Comparison of ENCODE assay signal across 30 cellular contexts in genomic region chr1:6911229-6911941, GRCh38.
DNase-seq lines count a peak whose midpoint lies in the region; ATAC-seq, FAIRE-seq and TF ChIP-seq lines count a peak whose summit lies in the region.
"Had no signal": no experiment of that assay in that cellular context is flagged by ENCODE, and none has a peak within 500 bp of the region (broad histone marks: within the 10 kb centered on the region; RNA-seq: fewer than 3 reads in every experiment).

No MANE protein-coding gene starts in this region.

- no CpG with 5 or more reads among the region's 11 CpGs for WGBS in H9 (ENCODE audit: extremely low coverage, insufficient read length, low lambda C conversion rate)

- H3K36me3 Mint-ChIP-seq in H9 (ENCODE audit: insufficient read depth in 1 of 3, low read depth in 3 of 3) (peaks cover 3 to 7% (median 4%) of the 10 kb centered on the region in 3 experiments; a peak in 6 of 7 replicates), neural progenitor cell (no peaks in the 10 kb centered on the region), HFFc6 (ENCODE audit: low read depth) (peaks cover 7% of the 10 kb centered on the region)
- H3K36me3 Mint-ChIP-seq: natural killer cell had no signal

- no peaks in the 10 kb centered on the region for H3K27me3 Mint-ChIP-seq in H9 (ENCODE audit: low read depth)
- H3K27me3 Mint-ChIP-seq in neural progenitor cell (ENCODE audit: insufficient read depth, low read depth): peaks cover 7% of the 10 kb centered on the region
- peaks cover 21% of the 10 kb centered on the region for H3K27me3 Mint-ChIP-seq in HFFc6 (ENCODE audit: insufficient read depth)

- peak overlapping the region in 2 of 3 experiments; percentile 88 to 95; a peak in 4 of 7 replicates for H3K27ac Mint-ChIP-seq in H9
- peak overlapping the region; percentile 11 for H3K27ac Mint-ChIP-seq in neural progenitor cell
- no peak overlapping the region for H3K27ac Mint-ChIP-seq in HFFc6
- H3K27ac Mint-ChIP-seq: activated naive CD4-positive, alpha-beta T cell treated with anti-CD3 and anti-CD28 coated beads, Interleukin-2, amount 50 U/mL, for 24 hours; activated T-helper 2 cell treated with anti-CD3 and anti-CD28 coated beads, Interferon-gamma antibody, Interleukin-2, Interleukin-4, amounts not matched to agents 10 μg/mL and 5 μg/mL and 100 μg/mL, durations not matched to agents 14 hours and 24 hours and 36 hours; CD4-positive, CD25-positive, alpha-beta regulatory T cell; natural killer cell had no signal

- H3K23me2 ChIP-seq in H9 (ENCODE audit: insufficient read length, low read depth, low read length, poor library complexity, severe bottlenecking): no peaks in the 10 kb centered on the region

- H4K91ac ChIP-seq in H9 (ENCODE audit: insufficient read length, low read depth, low read length): no peak overlapping the region

- no peak overlapping the region for H3K4me3 ChIP-seq in bronchial epithelial cell (ENCODE audit: low read depth, low read length)
- no peak overlapping the region for H3K4me3 ChIP-seq in neural progenitor cell
- H3K4me3 ChIP-seq in mucosa of descending colon: no peak overlapping the region
- H3K4me3 ChIP-seq: A549, ovary, stomach had no signal

- no peak overlapping the region for H3K4me2 ChIP-seq in H9 (ENCODE audit: insufficient read depth, insufficient read length, low read length)
- no peak overlapping the region for H3K4me2 ChIP-seq in neural progenitor cell
- H3K4me2 ChIP-seq: A549 had no signal

- no peak overlapping the region for H2BK20ac ChIP-seq in H9 (ENCODE audit: low read depth, low read length, poor library complexity, severe bottlenecking)

- no peak overlapping the region for H3T11ph ChIP-seq in H9 (ENCODE audit: low read length)

- H3K36me3 ChIP-seq in bronchial epithelial cell (ENCODE audit: control insufficient read depth, insufficient read depth, low read length) (no peaks in the 10 kb centered on the region), neural progenitor cell (no peaks in the 10 kb centered on the region), mucosa of descending colon (ENCODE audit: low read depth) (no peaks in the 10 kb centered on the region)
- H3K36me3 ChIP-seq: ovary, stomach had no signal

- H3K79me2 ChIP-seq in H9 (ENCODE audit: insufficient read depth, low read length) (no peaks in the 10 kb centered on the region), neural progenitor cell (ENCODE audit: low read depth) (no peaks in the 10 kb centered on the region)

- no peak overlapping the region for H2BK15ac ChIP-seq in H9 (ENCODE audit: low read depth, low read length)

- H2AK5ac ChIP-seq in H9 (ENCODE audit: insufficient read length, low read length): no peak overlapping the region

- peaks cover 4 to 5% of the 10 kb centered on the region in 2 experiments; a peak in 3 of 5 replicates for H3K9me3 Mint-ChIP-seq in H9
- H3K9me3 Mint-ChIP-seq in neural progenitor cell: peaks cover 2% of the 10 kb centered on the region
- peaks cover 5% of the 10 kb centered on the region for H3K9me3 Mint-ChIP-seq in HFFc6
- H3K9me3 Mint-ChIP-seq: activated naive CD4-positive, alpha-beta T cell treated with anti-CD3 and anti-CD28 coated beads, Interleukin-2, amount 50 U/mL, for 24 hours; activated T-helper 2 cell treated with anti-CD3 and anti-CD28 coated beads, Interferon-gamma antibody, Interleukin-2, Interleukin-4, amounts not matched to agents 10 μg/mL and 5 μg/mL and 100 μg/mL, durations not matched to agents 14 hours and 24 hours and 36 hours had no signal

- H3F3A ChIP-seq in neural progenitor cell (ENCODE audit: low read depth): peaks cover 5% of the 10 kb centered on the region

- no peak overlapping the region; the same call in 1 of the 2 replicates for H3K14ac ChIP-seq in H9 (ENCODE audit: insufficient read depth, low read length)

- H2AFZ ChIP-seq in H9 (ENCODE audit: low read length) (no peak overlapping the region), neural progenitor cell (replicated peaks) (no peak overlapping the region)

- intact Hi-C loops in mucosa of descending colon (cut with DNase I, micrococcal nuclease): no loop called here

- no peak overlapping the region for H2BK5ac ChIP-seq in H9 (ENCODE audit: insufficient read length, low read length)

- FAIRE-seq in bronchial epithelial cell (lab: Jason Lieb, UNC): peak; percentile 97
- FAIRE-seq: A549, D721Med, H54, urothelium cell line had no signal

- H3K23ac ChIP-seq in H9 (ENCODE audit: insufficient read length, low read depth, low read length): no peak overlapping the region

- no peaks in the 10 kb centered on the region for H4K20me1 ChIP-seq in H9 (ENCODE audit: control insufficient read depth, insufficient read depth, insufficient read length)
- H4K20me1 ChIP-seq in neural progenitor cell (ENCODE audit: low read depth): peaks cover 12% of the 10 kb centered on the region

- no peak overlapping the region for H4K5ac ChIP-seq in H9 (ENCODE audit: insufficient read length, low read depth, low read length)

- no peaks in the 10 kb centered on the region for H3K79me1 ChIP-seq in H9 (ENCODE audit: insufficient read depth, low read depth, low read length, poor library complexity, severe bottlenecking)

- no peak overlapping the region for H3K4ac ChIP-seq in H9 (ENCODE audit: low read depth, low read length)

- no peak overlapping the region for H3K56ac ChIP-seq in H9 (ENCODE audit: insufficient read length, low read depth, low read length)

- H3K18ac ChIP-seq in H9 (ENCODE audit: insufficient read length, low read depth, low read length): no peak overlapping the region

- no peak overlapping the region for H3K4me3 Mint-ChIP-seq in H9
- H3K4me3 Mint-ChIP-seq in neural progenitor cell: no peak overlapping the region
- H3K4me3 Mint-ChIP-seq in HFFc6: no peak overlapping the region
- H3K4me3 Mint-ChIP-seq: activated naive CD4-positive, alpha-beta T cell treated with anti-CD3 and anti-CD28 coated beads, Interleukin-2, amount 50 U/mL, for 24 hours; CD4-positive, CD25-positive, alpha-beta regulatory T cell; natural killer cell had no signal

- H3K9me3 ChIP-seq in H9 (ENCODE audit: control insufficient read depth, low read depth, low read length) (no peaks in the 10 kb centered on the region), neural progenitor cell (ENCODE audit: low read depth) (no peaks in the 10 kb centered on the region), mucosa of descending colon (no peaks in the 10 kb centered on the region)
- H3K9me3 ChIP-seq: A549, ovary had no signal

- TF ChIP-seq CTCF in H9 (conservative IDR thresholded peaks at IDR 0.05) (no peak), bronchial epithelial cell (IDR thresholded peaks at IDR 0.05; ENCODE audit: insufficient read depth, low read length, severe bottlenecking) (no peak), neural progenitor cell (IDR thresholded peaks at IDR 0.05) (no peak), HFFc6 (IDR thresholded peaks at IDR 0.05) (no peak), mucosa of descending colon (IDR thresholded peaks at IDR 0.05) (no peak)

- no peak overlapping the region for H2BK120ac ChIP-seq in H9 (ENCODE audit: low read depth, low read length, poor library complexity, severe bottlenecking)

- H3K4me1 Mint-ChIP-seq in H9 (peaks cover 45 to 57% of the 10 kb centered on the region in 2 experiments), neural progenitor cell (peaks cover 71% of the 10 kb centered on the region), HFFc6 (ENCODE audit: low read depth) (no peaks in the 10 kb centered on the region)
- H3K4me1 Mint-ChIP-seq: natural killer cell had no signal

- peak; percentile 23 for DNase-seq in H9
- no peak for DNase-seq in bronchial epithelial cell (ENCODE audit: low read depth)
- DNase-seq in left kidney (ENCODE audit: low read depth, low spot score): peak; percentile 63
- DNase-seq in neural progenitor cell (ENCODE audit: low spot score): no peak
- DNase-seq in HCEC 1CT: no peak
- no peak for DNase-seq in HFFc6
- no peak for DNase-seq in NCI-H187 (lab: John Stamatoyannopoulos, UW)
- DNase-seq in mucosa of descending colon: no peak
- DNase-seq: activated CD4-positive, alpha-beta T cell treated with anti-CD3 and anti-CD28 coated beads for 48 hours; activated CD8-positive, alpha-beta memory T cell treated with anti-CD3 and anti-CD28 coated beads for 24 hours; activated T-cell treated with anti-CD3 and anti-CD28 coated beads for 4 hours; CD4-positive, CD25-positive, alpha-beta regulatory T cell; effector CD4-positive, alpha-beta T cell; erythroblast; left ventricle myocardium superior; natural killer cell; NCI-H2081 treated with DMSO at 0.1 percent for 48 hours; NCI-H2227 treated with DMSO at 0.1 percent for 48 hours; NCI-H526 treated with DMSO at 0.1 percent for 48 hours; SHP77; stimulated activated CD8-positive, alpha-beta memory T cell treated with anti-CD3 and anti-CD28 coated beads, Interleukin-4, amount 100 ng/mL, for 48 hours; stomach had no signal

- H3K4me1 ChIP-seq in H9 (ENCODE audit: insufficient read depth, low read length) (peaks cover 9% of the 10 kb centered on the region; the same call in 1 of the 2 replicates), neural progenitor cell (peaks cover 15% of the 10 kb centered on the region), mucosa of descending colon (ENCODE audit: low read depth) (no peaks in the 10 kb centered on the region)
- H3K4me1 ChIP-seq: A549 had no signal

- no peak overlapping the region for H4K8ac ChIP-seq in H9 (replicated peaks; ENCODE audit: insufficient read length, low read depth, low read length)

- no peaks in the 10 kb centered on the region for H3K27me3 ChIP-seq in H9 (ENCODE audit: insufficient read depth, low read length)
- H3K27me3 ChIP-seq in bronchial epithelial cell (ENCODE audit: control insufficient read depth, insufficient read depth, low read length): no peaks in the 10 kb centered on the region
- H3K27me3 ChIP-seq in neural progenitor cell: no peaks in the 10 kb centered on the region
- H3K27me3 ChIP-seq: ovary had no signal

- no peak for ATAC-seq in mucosa of descending colon
- ATAC-seq: A549, left ventricle myocardium superior, natural killer cell had no signal

- H2BK12ac ChIP-seq in H9 (ENCODE audit: insufficient read length, low read depth, low read length): no peak overlapping the region

- no peak overlapping the region for H3K9ac ChIP-seq in H9 (ENCODE audit: extremely low read depth, insufficient read length, low read length)
- H3K9ac ChIP-seq in neural progenitor cell: no peak overlapping the region

- H3K27ac ChIP-seq in H9 (ENCODE audit: insufficient read length, low read depth, low read length): no peak overlapping the region
- H3K27ac ChIP-seq in neural progenitor cell: no peak overlapping the region
- H3K27ac ChIP-seq: A549, ovary, stomach, VCaP had no signal

Comparison
In these comparisons a context has a peak if more than half of its experiments do, and no peak if none do; other contexts are left out.
1. DNase-seq: peak in H9 (single experiment) and left kidney (single experiment); none in bronchial epithelial cell (single experiment), neural progenitor cell (single experiment), HCEC 1CT (single experiment), HFFc6 (single experiment), NCI-H187 (0 of 2) and mucosa of descending colon (0 of 3).